15 cellular contexts compared by ENCODE assay signal in the genomic region with DNA sequence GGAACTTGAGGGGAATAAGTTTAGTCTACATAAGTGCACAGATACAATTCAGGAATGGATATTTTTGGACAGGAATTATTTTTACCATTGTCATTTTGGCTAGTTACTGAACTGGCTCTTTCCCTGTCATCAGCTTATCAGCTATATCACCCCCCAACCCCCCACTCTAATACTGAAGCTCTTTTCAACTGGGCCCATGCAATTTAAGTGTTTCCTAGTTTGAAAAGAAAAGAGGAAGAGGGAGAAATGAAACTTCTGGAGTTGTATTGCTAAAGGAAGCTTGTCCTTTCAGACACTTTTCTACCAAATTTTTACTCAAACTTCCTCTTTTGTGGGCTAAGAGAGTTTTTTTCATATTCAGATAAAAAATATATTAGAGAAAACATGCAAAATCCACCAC. TPM values are rescaled to one million over a fixed set of nuclear protein-coding genes. Genes with fewer than 3 reads are reported as not detected.
"Had no signal": no experiment of that assay in that cellular context is flagged by ENCODE, and none has a peak within 500 bp of the region (broad histone marks: within the 10 kb centered on the region; RNA-seq: fewer than 3 reads in every experiment).

No MANE protein-coding gene starts in this region.

- H3K36me3 Mint-ChIP-seq: stimulated activated effector memory CD8-positive, alpha-beta T cell treated with anti-CD3 and anti-CD28 coated beads, Interleukin-12 subunit alpha, Interleukin-12 subunit beta, amount 100 ng/mL, for 72 hours had no signal

- H3K4me1 Mint-ChIP-seq: activated CD4-positive, alpha-beta T cell treated with anti-CD3 and anti-CD28 coated beads for 36 hours had no signal

- DNase-seq: activated CD4-positive, alpha-beta memory T cell treated with anti-CD3 and anti-CD28 coated beads, Interleukin-2, amount 10 ng/mL, durations not matched to agents 7 days and 5 days; activated CD4-positive, alpha-beta T cell treated with anti-CD3 and anti-CD28 coated beads for 36 hours; aorta; dorsolateral prefrontal cortex; head of caudate nucleus; mammary epithelial cell; mucosa of descending colon; natural killer cell; right cardiac atrium; tibial artery; uterus had no signal

- H3K4me3 ChIP-seq: breast epithelium, dorsolateral prefrontal cortex, mucosa of descending colon, smooth muscle cell, tibial artery, uterus had no signal

- ATAC-seq: activated CD4-positive, alpha-beta T cell treated with anti-CD3 and anti-CD28 coated beads for 36 hours; left lobe of liver; mucosa of descending colon; natural killer cell; right cardiac atrium; stimulated activated effector memory CD8-positive, alpha-beta T cell treated with anti-CD3 and anti-CD28 coated beads, Interleukin-12 subunit alpha, Interleukin-12 subunit beta, amount 100 ng/mL, for 72 hours had no signal

- H3K27ac Mint-ChIP-seq: activated CD4-positive, alpha-beta memory T cell treated with anti-CD3 and anti-CD28 coated beads, Interleukin-2, amount 10 ng/mL, durations not matched to agents 7 days and 5 days; activated CD4-positive, alpha-beta T cell treated with anti-CD3 and anti-CD28 coated beads for 36 hours; natural killer cell; stimulated activated effector memory CD8-positive, alpha-beta T cell treated with anti-CD3 and anti-CD28 coated beads, Interleukin-12 subunit alpha, Interleukin-12 subunit beta, amount 100 ng/mL, for 72 hours had no signal

- H3K4me3 Mint-ChIP-seq: activated CD4-positive, alpha-beta memory T cell treated with anti-CD3 and anti-CD28 coated beads, Interleukin-2, amount 10 ng/mL, durations not matched to agents 7 days and 5 days; activated CD4-positive, alpha-beta T cell treated with anti-CD3 and anti-CD28 coated beads for 36 hours; natural killer cell; stimulated activated effector memory CD8-positive, alpha-beta T cell treated with anti-CD3 and anti-CD28 coated beads, Interleukin-12 subunit alpha, Interleukin-12 subunit beta, amount 100 ng/mL, for 72 hours had no signal

- H3K9me3 Mint-ChIP-seq: stimulated activated effector memory CD8-positive, alpha-beta T cell treated with anti-CD3 and anti-CD28 coated beads, Interleukin-12 subunit alpha, Interleukin-12 subunit beta, amount 100 ng/mL, for 72 hours had no signal

RNA-seq across cellular contexts. Expression of a gene that starts 18.5 kb away (rescaled TPM):
- polyA plus RNA-seq: aorta, mammary epithelial cell, smooth muscle cell had no signal
